Comparison of ENCODE assay signal across 8 cellular contexts in the genomic region with DNA sequence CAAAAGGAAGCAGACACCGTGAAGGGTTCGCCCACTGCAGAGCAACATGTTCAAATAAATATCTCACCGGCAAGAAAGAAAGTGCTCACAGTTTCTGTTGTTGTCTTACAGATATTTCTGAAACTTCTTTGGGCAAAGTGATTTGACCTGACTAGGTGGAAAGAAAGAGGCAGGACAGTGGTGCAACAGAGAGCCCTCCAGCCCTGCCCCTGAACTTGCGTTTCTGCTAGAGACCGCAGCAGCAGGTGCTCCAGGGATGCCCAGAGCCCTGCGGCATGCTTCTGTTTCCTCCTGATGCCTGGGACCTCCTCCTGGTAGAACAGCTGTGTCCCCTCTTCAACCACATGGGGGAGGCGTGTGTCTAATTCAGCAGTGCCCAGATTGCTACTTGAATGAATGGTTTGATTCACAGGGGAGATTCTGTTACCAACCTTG.
DNase-seq lines count a peak whose midpoint lies in the region; ATAC-seq and TF ChIP-seq lines count a peak whose summit lies in the region.
"Had no signal": no experiment of that assay in that cellular context is flagged by ENCODE, and none has a peak within 500 bp of the region (broad histone marks: within the 10 kb centered on the region; RNA-seq: fewer than 3 reads in every experiment).

No MANE protein-coding gene starts in this region.

- no peak overlapping the region for H3K9ac ChIP-seq in IMR-90 (ENCODE audit: low read depth, low read length)

- H2BK20ac ChIP-seq in IMR-90 (ENCODE audit: low read depth, low read length): no peak overlapping the region

- no peak overlapping the region for H2BK120ac ChIP-seq in IMR-90 (ENCODE audit: low read depth, low read length)

- peak; percentile 70 for TF ChIP-seq RAD21 in IMR-90 (IDR thresholded peaks at IDR 0.05; ENCODE audit: low read length)

- no peaks in the 10 kb centered on the region; the same call in 1 of the 2 replicates for H4K20me1 ChIP-seq in IMR-90 (ENCODE audit: insufficient read depth, low read length)

- in situ Hi-C loops in GM13977 (cut with MboI; ENCODE audit: low pct_unique_long_range_greater_than_20kb, low sequenced_read_pairs, unreplicated experiment) (no loop called here), IMR-90 (cut with MboI; ENCODE audit: low sequenced_read_pairs) (no loop called here)

- H2AK5ac ChIP-seq in IMR-90 (ENCODE audit: low read depth, low read length): no peak overlapping the region

- H3K27ac ChIP-seq in IMR-90 (ENCODE audit: insufficient read depth, low read length) (no peak overlapping the region), substantia nigra (ENCODE audit: low read depth, low read length, poor library complexity, severe bottlenecking) (no peak overlapping the region)
- H3K27ac ChIP-seq: pancreas had no signal

- no peak overlapping the region for H3K14ac ChIP-seq in IMR-90 (replicated peaks; ENCODE audit: low read depth, low read length)

- H2AFZ ChIP-seq in IMR-90 (replicated peaks; ENCODE audit: low read length, poor library complexity): no peak overlapping the region

- H3K9me3 Mint-ChIP-seq in activated B cell treated with CpG ODN at 0.5 μM for 24 hours: no peaks in the 10 kb centered on the region

- peaks cover 22% of the 10 kb centered on the region for H3K9me1 ChIP-seq in IMR-90 (ENCODE audit: insufficient read depth, low read length)

- H3K4me1 Mint-ChIP-seq in activated B cell treated with CpG ODN at 0.5 μM for 24 hours: peaks cover 20% of the 10 kb centered on the region

- no peak overlapping the region for H4K91ac ChIP-seq in IMR-90 (ENCODE audit: insufficient read depth, low read depth, low read length)

- H3K79me1 ChIP-seq in IMR-90 (ENCODE audit: low read depth in 1 of 2, low read length in 2 of 2): peaks cover 17 to 69% of the 10 kb centered on the region in 2 experiments; a peak in 3 of 4 replicates

- no peaks in the 10 kb centered on the region; the same call in 1 of the 2 replicates for H3K36me3 ChIP-seq in IMR-90 (ENCODE audit: control insufficient read depth, insufficient read depth, low read length)
- H3K36me3 ChIP-seq: pancreas had no signal

- CTCF ChIA-PET in IMR-90 (lab: Yijun Ruan, JAX): interaction anchor here (1.1 kb wide), 1 partner anchor 9 kb away, joined by 3 read pairs; no protein-coding TSS in a partner anchor
- CTCF ChIA-PET in activated B cell treated with CpG ODN at 0.5 μM for 24 hours (lab: Charles Lee): interaction anchor here (1.0 kb wide), 1 partner anchor 194 kb away, joined by 4 read pairs; no protein-coding TSS in a partner anchor

- H3K23ac ChIP-seq in IMR-90 (ENCODE audit: low read depth, low read length): no peak overlapping the region

- H3K18ac ChIP-seq in IMR-90 (ENCODE audit: low read depth, low read length): no peak overlapping the region

- POLR2A ChIA-PET in IMR-90 (lab: Charles Lee; ENCODE audit: unreplicated experiment): no interaction called here
- POLR2A ChIA-PET in activated B cell treated with CpG ODN at 0.5 μM for 24 hours (lab: Charles Lee): no interaction called here

- no peak overlapping the region for H3K27ac Mint-ChIP-seq in activated B cell treated with CpG ODN at 0.5 μM for 24 hours

- peaks cover 13% of the 10 kb centered on the region for H3K4me1 ChIP-seq in IMR-90 (ENCODE audit: control insufficient read depth, insufficient read depth, low read length)
- H3K4me1 ChIP-seq: pancreas had no signal

- ATAC-seq in IMR-90 (ENCODE audit: low read depth) (peak; percentile 72), activated B cell treated with CpG ODN at 0.5 μM for 24 hours (ENCODE audit: low read depth) (peak; percentile 78)

- H3K9me3 ChIP-seq in IMR-90 (ENCODE audit: control insufficient read depth, insufficient read depth, low read length): no peaks in the 10 kb centered on the region
- H3K9me3 ChIP-seq: pancreas had no signal

- H3K4ac ChIP-seq in IMR-90 (ENCODE audit: low read depth, low read length): no peak overlapping the region

- dilution Hi-C loops in IMR-90 (cut with HindIII; ENCODE audit: low sequenced_read_pairs, unreplicated experiment): no loop called here

- H4K5ac ChIP-seq in IMR-90 (ENCODE audit: low read depth, low read length): no peak overlapping the region

- H3K56ac ChIP-seq in IMR-90 (ENCODE audit: extremely low read depth, insufficient read depth, low read length): no peak overlapping the region

- no peak overlapping the region for H3K4me3 Mint-ChIP-seq in activated B cell treated with CpG ODN at 0.5 μM for 24 hours

- BruUV-seq in IMR-90 (replicated peaks; lab: Mats Ljungman, UMichigan): no TSS peak

- H3K36me3 Mint-ChIP-seq in activated B cell treated with CpG ODN at 0.5 μM for 24 hours (ENCODE audit: low read depth): no peaks in the 10 kb centered on the region

- H2AK9ac ChIP-seq in IMR-90 (replicated peaks; ENCODE audit: low read depth, low read length, poor library complexity): no peak overlapping the region

- no peak overlapping the region for H2BK15ac ChIP-seq in IMR-90 (ENCODE audit: low read depth, low read length)

- DNase-seq in GM13977 (ENCODE audit: low spot score): no peak
- peak; percentile 64 for DNase-seq in IMR-90
- no peak for DNase-seq in activated B cell treated with CpG ODN at 0.5 μM for 24 hours
- peak; percentile 42 for DNase-seq in fibroblast of pulmonary artery (ENCODE audit: low read depth)
- DNase-seq in stimulated activated CD8-positive, alpha-beta memory T cell treated with anti-CD3 and anti-CD28 coated beads, Interleukin-4, amount 100 ng/mL, for 48 hours: peak; percentile 42
- DNase-seq in SHP77 (lab: John Stamatoyannopoulos, UW): no peak
- DNase-seq in substantia nigra (lab: John Stamatoyannopoulos, UW): no peak
- DNase-seq: pancreas had no signal

- H3K27me3 Mint-ChIP-seq in activated B cell treated with CpG ODN at 0.5 μM for 24 hours: peaks cover 37% of the 10 kb centered on the region

- no peak overlapping the region for H4K8ac ChIP-seq in IMR-90 (ENCODE audit: low read depth in 2 of 2, low read length in 2 of 2)

- intact Hi-C loops in IMR-90 (cut with micrococcal nuclease): loop anchor here (1.0 to 5.0 kb wide), 3 partner anchors 38 to 195 kb away; no protein-coding TSS in a partner anchor
- intact Hi-C loops in activated B cell treated with CpG ODN at 0.5 μM for 24 hours (cut with micrococcal nuclease): loop anchor here (1.0 to 5.0 kb wide), 4 partner anchors 111 to 521 kb away; no protein-coding TSS in a partner anchor

- no peak overlapping the region for H3K4me2 ChIP-seq in IMR-90 (ENCODE audit: low read depth, low read length)

- WGBS in IMR-90 (ENCODE audit: extremely low coverage in 2 of 2, insufficient read length in 1 of 2), 2 experiments: 80% methylated on average over 2 of the region's 7 CpGs; no CpG with 5 or more reads in 1 of the 2 experiments

- TF ChIP-seq CTCF in GM13977 (IDR thresholded peaks at IDR 0.05; ENCODE audit: extremely low read depth, insufficient read depth, missing control alignments) (peak; percentile 30), IMR-90 (conservative IDR thresholded peaks at IDR 0.05; ENCODE audit: low read depth, low read length) (peak; percentile 63), activated B cell treated with CpG ODN at 0.5 μM for 24 hours (IDR thresholded peaks at IDR 0.05) (no peak), fibroblast of pulmonary artery (IDR thresholded peaks at IDR 0.05; ENCODE audit: low read length, missing control alignments) (peak; percentile 45)

- no peak overlapping the region for H2BK5ac ChIP-seq in IMR-90 (ENCODE audit: low read depth, low read length, poor library complexity, severe bottlenecking)

- no peak for TF ChIP-seq POLR2A in IMR-90 (IDR thresholded peaks at IDR 0.05; ENCODE audit: low read depth, low read length)

- H3K4me3 ChIP-seq in IMR-90 (ENCODE audit: insufficient read depth, low read depth, low read length): no peak overlapping the region
- H3K4me3 ChIP-seq in fibroblast of pulmonary artery (replicated peaks; ENCODE audit: low read depth, low read length): no peak overlapping the region
- H3K4me3 ChIP-seq: pancreas had no signal

- no peaks in the 10 kb centered on the region for H3K27me3 ChIP-seq in IMR-90 (ENCODE audit: control insufficient read depth, insufficient read depth, low read length)

TF ChIP-seq in IMR-90, 13 proteins besides CTCF, POLR2A, EP300 and RAD21:
- TF ChIP-seq MAFK (IDR thresholded peaks at IDR 0.05; ENCODE audit: low read depth, low read length) (no peak), SMC3 (IDR thresholded peaks at IDR 0.05; ENCODE audit: low read depth, low read length) (peak; percentile 62)

Comparison
In these comparisons a context has a peak if more than half of its experiments do, and no peak if none do; other contexts are left out.
1. DNase-seq: peak in IMR-90 (single experiment), fibroblast of pulmonary artery (single experiment) and stimulated activated CD8-positive, alpha-beta memory T cell treated with anti-CD3 and anti-CD28 coated beads, Interleukin-4, amount 100 ng/mL, for 48 hours (single experiment); none in GM13977 (single experiment), activated B cell treated with CpG ODN at 0.5 μM for 24 hours (single experiment), SHP77 (0 of 2) and substantia nigra (0 of 49).